1 cellular context compared by ENCODE assay signal in the genomic region with DNA sequence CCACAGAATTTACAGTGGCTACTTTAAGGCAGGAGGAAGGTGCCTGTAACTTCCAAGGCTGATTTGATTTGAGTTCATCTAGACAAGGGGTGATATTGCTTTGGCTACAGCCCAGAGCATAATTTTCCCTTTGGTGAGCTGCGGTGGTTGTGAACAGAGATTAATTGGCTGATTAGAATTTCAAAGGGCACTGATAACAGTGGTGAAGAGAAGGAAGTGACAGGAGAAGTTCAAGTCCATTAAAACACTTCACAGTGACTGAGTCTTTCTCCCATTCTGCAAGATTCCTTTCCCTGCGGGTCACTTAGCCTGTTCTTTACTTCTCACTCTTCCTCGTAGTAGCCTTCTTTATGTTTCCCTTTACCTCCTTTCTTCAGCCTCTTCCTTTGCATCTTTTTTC.
TF ChIP-seq lines count a peak whose summit lies in the region.

No MANE protein-coding gene starts in this region.

TF ChIP-seq in K562, 482 proteins besides CTCF, POLR2A, EP300 and RAD21:
- TF ChIP-seq GABPB2 (CRISPR knock-in tag; conservative IDR thresholded peaks at IDR 0.05): no peak
- TF ChIP-seq MBD1 (CRISPR knock-in tag; IDR thresholded peaks at IDR 0.05): no peak
- TF ChIP-seq SETDB1 (IDR thresholded peaks at IDR 0.05; ENCODE audit: low read length): no peak
- no peak for TF ChIP-seq RAD51 (IDR thresholded peaks at IDR 0.05; ENCODE audit: borderline replicate concordance, low read depth)
- TF ChIP-seq POU5F1 (IDR thresholded peaks at IDR 0.05; ENCODE audit: borderline replicate concordance, low read depth, low read length, partially characterized antibody): no peak
- TF ChIP-seq, protein P1, sequence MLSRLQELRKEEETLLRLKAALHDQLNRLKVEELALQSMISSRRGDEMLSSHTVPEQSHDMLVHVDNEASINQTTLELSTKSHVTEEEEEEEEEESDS (CRISPR knock-in tag; IDR thresholded peaks at IDR 0.05): no peak
- TF ChIP-seq NCOA2 (IDR thresholded peaks at IDR 0.05; ENCODE audit: partially characterized antibody in 2 of 2): no peak
- no peak for TF ChIP-seq ZNF696 (CRISPR knock-in tag; conservative IDR thresholded peaks at IDR 0.05)
- no peak for TF ChIP-seq HINFP (tag; conservative IDR thresholded peaks at IDR 0.05; ENCODE audit: low read depth)
- no peak for TF ChIP-seq ESRRB (CRISPR knock-in tag; IDR thresholded peaks at IDR 0.05; ENCODE audit: borderline replicate concordance)
- no peak for TF ChIP-seq ZNF311 (CRISPR knock-in tag; IDR thresholded peaks at IDR 0.05)
- TF ChIP-seq, protein P2, sequence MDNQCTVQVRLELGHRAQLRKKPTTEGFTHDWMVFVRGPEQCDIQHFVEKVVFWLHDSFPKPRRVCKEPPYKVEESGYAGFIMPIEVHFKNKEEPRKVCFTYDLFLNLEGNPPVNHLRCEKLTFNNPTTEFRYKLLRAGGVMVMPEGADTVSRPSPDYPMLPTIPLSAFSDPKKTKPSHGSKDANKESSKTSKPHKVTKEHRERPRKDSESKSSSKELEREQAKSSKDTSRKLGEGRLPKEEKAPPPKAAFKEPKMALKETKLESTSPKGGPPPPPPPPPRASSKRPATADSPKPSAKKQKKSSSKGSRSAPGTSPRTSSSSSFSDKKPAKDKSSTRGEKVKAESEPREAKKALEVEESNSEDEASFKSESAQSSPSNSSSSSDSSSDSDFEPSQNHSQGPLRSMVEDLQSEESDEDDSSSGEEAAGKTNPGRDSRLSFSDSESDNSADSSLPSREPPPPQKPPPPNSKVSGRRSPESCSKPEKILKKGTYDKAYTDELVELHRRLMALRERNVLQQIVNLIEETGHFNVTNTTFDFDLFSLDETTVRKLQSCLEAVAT (IDR thresholded peaks at IDR 0.05): no peak
